ENCODE assay signal across 18 cellular contexts in genomic region chr4:35511851-35512250, GRCh38.
"Had no signal": no experiment of that assay in that cellular context is flagged by ENCODE, and none has a peak within 500 bp of the region (broad histone marks: within the 10 kb centered on the region; RNA-seq: fewer than 3 reads in every experiment).

No MANE protein-coding gene starts in this region.

- H3K27ac ChIP-seq: dorsolateral prefrontal cortex, esophagus muscularis mucosa, neutrophil, psoas muscle, right lobe of liver, testis, tibial nerve, upper lobe of right lung, vagina had no signal

- ATAC-seq: left colon; mucosa of descending colon; naive thymus-derived CD8-positive, alpha-beta T cell; psoas muscle; right lobe of liver; stimulated activated naive B cell treated with anti-CD40 and anti-IgM and Interleukin-4, amounts not matched to agents 10 μg/mL and 1 μg/mL and 100 μg/mL, for 72 hours; stimulated activated naive CD8-positive, alpha-beta T cell treated with anti-CD3 and anti-CD28 coated beads, Interleukin-15, amount 100 ng/mL, for 72 hours; upper lobe of right lung had no signal

- H3K4me1 ChIP-seq: esophagus muscularis mucosa, psoas muscle, right lobe of liver, testis, tibial nerve, upper lobe of right lung, vagina had no signal

- H3K36me3 Mint-ChIP-seq: naive thymus-derived CD8-positive, alpha-beta T cell; stimulated activated naive B cell treated with anti-CD40 and anti-IgM and Interleukin-4, amounts not matched to agents 10 μg/mL and 1 μg/mL and 100 μg/mL, for 72 hours had no signal

- H3K4me1 Mint-ChIP-seq: naive thymus-derived CD8-positive, alpha-beta T cell; stimulated activated naive B cell treated with anti-CD40 and anti-IgM and Interleukin-4, amounts not matched to agents 10 μg/mL and 1 μg/mL and 100 μg/mL, for 72 hours; stimulated activated naive CD8-positive, alpha-beta T cell treated with anti-CD3 and anti-CD28 coated beads, Interleukin-15, amount 100 ng/mL, for 72 hours had no signal

- DNase-seq: cortex of kidney; dorsolateral prefrontal cortex; effector CD8-positive, alpha-beta T cell; left colon; mucosa of descending colon; naive thymus-derived CD8-positive, alpha-beta T cell; psoas muscle; retina; right lobe of liver; stimulated activated CD4-positive, alpha-beta T cell treated with anti-CD3 and anti-CD28 coated beads, Interleukin-4, amount 100 ng/mL, for 24 hours; stimulated activated naive B cell treated with anti-CD40 and anti-IgM and Interleukin-4, amounts not matched to agents 10 μg/mL and 1 μg/mL and 100 μg/mL, for 72 hours; stimulated activated naive CD8-positive, alpha-beta T cell treated with anti-CD3 and anti-CD28 coated beads, Interleukin-15, amount 100 ng/mL, for 72 hours; testis; upper lobe of right lung had no signal

- H3K9me3 ChIP-seq: esophagus muscularis mucosa, neutrophil, psoas muscle, right lobe of liver, testis, tibial nerve, upper lobe of right lung, vagina had no signal

- H3K4me3 ChIP-seq: dorsolateral prefrontal cortex, esophagus muscularis mucosa, mucosa of descending colon, psoas muscle, right lobe of liver, testis, tibial nerve, upper lobe of right lung, vagina had no signal

- H3K36me3 ChIP-seq: esophagus muscularis mucosa, neutrophil, right lobe of liver, tibial nerve, upper lobe of right lung, vagina had no signal

- H3K4me3 Mint-ChIP-seq: naive thymus-derived CD8-positive, alpha-beta T cell; stimulated activated naive B cell treated with anti-CD40 and anti-IgM and Interleukin-4, amounts not matched to agents 10 μg/mL and 1 μg/mL and 100 μg/mL, for 72 hours; stimulated activated naive CD8-positive, alpha-beta T cell treated with anti-CD3 and anti-CD28 coated beads, Interleukin-15, amount 100 ng/mL, for 72 hours had no signal

- H3K9me3 Mint-ChIP-seq: stimulated activated naive B cell treated with anti-CD40 and anti-IgM and Interleukin-4, amounts not matched to agents 10 μg/mL and 1 μg/mL and 100 μg/mL, for 72 hours; stimulated activated naive CD8-positive, alpha-beta T cell treated with anti-CD3 and anti-CD28 coated beads, Interleukin-15, amount 100 ng/mL, for 72 hours had no signal

- H3K27me3 ChIP-seq: dorsolateral prefrontal cortex, esophagus muscularis mucosa, neutrophil, right lobe of liver, testis, tibial nerve, upper lobe of right lung, vagina had no signal

- H3K27me3 Mint-ChIP-seq: naive thymus-derived CD8-positive, alpha-beta T cell; stimulated activated naive B cell treated with anti-CD40 and anti-IgM and Interleukin-4, amounts not matched to agents 10 μg/mL and 1 μg/mL and 100 μg/mL, for 72 hours; stimulated activated naive CD8-positive, alpha-beta T cell treated with anti-CD3 and anti-CD28 coated beads, Interleukin-15, amount 100 ng/mL, for 72 hours had no signal

- H3K27ac Mint-ChIP-seq: naive thymus-derived CD8-positive, alpha-beta T cell; stimulated activated naive B cell treated with anti-CD40 and anti-IgM and Interleukin-4, amounts not matched to agents 10 μg/mL and 1 μg/mL and 100 μg/mL, for 72 hours; stimulated activated naive CD8-positive, alpha-beta T cell treated with anti-CD3 and anti-CD28 coated beads, Interleukin-15, amount 100 ng/mL, for 72 hours had no signal
